In the genomic region with DNA sequence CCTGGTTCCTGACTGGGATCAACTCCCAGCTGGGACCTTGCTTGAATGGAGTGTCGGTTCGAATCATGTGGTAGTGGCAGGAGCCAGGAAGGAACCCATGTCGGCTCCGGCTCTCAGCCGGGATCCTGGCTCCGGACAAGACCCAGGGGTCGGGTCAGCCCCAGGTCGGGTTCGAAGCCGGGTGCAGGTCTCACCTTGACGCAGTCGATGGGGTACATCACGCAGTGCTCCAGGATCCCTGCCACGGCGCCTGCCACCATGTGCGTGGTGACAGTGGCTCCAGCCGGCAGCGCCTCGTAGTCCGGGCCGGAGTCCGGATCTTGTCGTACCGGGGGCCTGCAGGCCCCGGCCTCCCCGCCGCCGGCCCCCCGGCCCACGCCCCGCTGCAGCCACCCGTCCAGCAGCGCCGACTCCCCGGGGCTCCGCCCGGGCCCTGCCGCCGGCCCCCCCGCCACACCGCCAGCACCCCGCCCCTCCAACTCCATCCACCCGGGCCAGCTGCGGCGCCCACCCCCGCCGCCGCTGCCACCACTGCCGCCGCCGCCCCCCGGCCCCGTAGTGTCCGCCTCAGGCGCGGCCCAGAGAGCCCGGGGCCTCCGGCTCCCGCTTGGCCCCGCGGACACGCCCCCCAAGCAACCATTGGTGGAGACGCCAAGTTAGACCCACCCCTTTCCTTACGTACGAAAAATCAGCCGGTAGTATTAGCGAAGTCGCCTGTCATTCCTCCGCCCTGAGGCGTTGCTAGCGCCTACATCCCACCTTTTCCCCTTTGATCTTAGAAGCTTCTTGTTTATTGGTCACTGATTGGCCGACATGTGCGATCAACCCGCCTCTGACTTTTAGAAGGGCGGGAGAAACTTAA, we compare ENCODE assay signal across 7 cellular contexts. TPM values are rescaled to one million over a fixed set of nuclear protein-coding genes. Genes with fewer than 3 reads are reported as not detected.
DNase-seq lines count a peak whose midpoint lies in the region; ATAC-seq and TF ChIP-seq lines count a peak whose summit lies in the region.

A gene with protein sequence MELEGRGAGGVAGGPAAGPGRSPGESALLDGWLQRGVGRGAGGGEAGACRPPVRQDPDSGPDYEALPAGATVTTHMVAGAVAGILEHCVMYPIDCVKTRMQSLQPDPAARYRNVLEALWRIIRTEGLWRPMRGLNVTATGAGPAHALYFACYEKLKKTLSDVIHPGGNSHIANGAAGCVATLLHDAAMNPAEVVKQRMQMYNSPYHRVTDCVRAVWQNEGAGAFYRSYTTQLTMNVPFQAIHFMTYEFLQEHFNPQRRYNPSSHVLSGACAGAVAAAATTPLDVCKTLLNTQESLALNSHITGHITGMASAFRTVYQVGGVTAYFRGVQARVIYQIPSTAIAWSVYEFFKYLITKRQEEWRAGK (minus strand): TSS at position 589 of the 862 bp plus-strand sequence. CDS start 104 bp downstream, at position 485.

- DNase-seq in NCI-H526 (lab: John Stamatoyannopoulos, UW) (peak; percentile 97 to 99), dermis blood vessel endothelial cell (peak; percentile 100), left lung (peak; percentile 95 to 96)
- DNase-seq in activated CD4-positive, alpha-beta T cell treated with anti-CD3 and anti-CD28 coated beads, Interleukin-2, amount 50 U/mL, for 24 hours (ENCODE audit: low read depth in 1 of 2, low spot score in 1 of 2) = peak; percentile 22 to 72
- DNase-seq in stimulated activated CD4-positive, alpha-beta T cell treated with anti-CD3 and anti-CD28 coated beads, Interleukin-2, amount 100 ng/mL, for 48 hours = peak; percentile 81 to 88

- H3K27ac ChIP-seq in left lung = peak within 1 kb of the TSS; percentile 98

- ATAC-seq in GM18867 (IDR thresholded peaks at IDR 0.05; ENCODE audit: unreplicated experiment) (peak; percentile 80), HG03378 (IDR thresholded peaks at IDR 0.05; ENCODE audit: unreplicated experiment) (peak; percentile 88), left lung (peak; percentile 87)

- H3K9me3 ChIP-seq in left lung = no peaks in the 10 kb centered on the region

- H3K4me1 ChIP-seq in left lung = peaks cover 31 to 50% of the 10 kb centered on the region in 2 donors

- no peaks in the 10 kb centered on the region for H3K27me3 ChIP-seq in left lung

- H3K4me3 ChIP-seq in left lung = peak within 1 kb of the TSS; percentile 82 to 91

- intact Hi-C loops in left lung (cut with DNase I) = loop anchor here in 1 of 2 donors (10.0 kb wide), 1 partner anchor 185 kb away; a partner anchor contains a TSS

- TF ChIP-seq CTCF in left lung (IDR thresholded peaks at IDR 0.05) = no peak

- peaks cover 0 to under 1% of the 10 kb centered on the region in 2 donors for H3K36me3 ChIP-seq in left lung

RNA-seq across cellular contexts. Expression of the gene that starts here (rescaled TPM):
- total RNA-seq in dermis blood vessel endothelial cell (6.9 and 15.1 TPM in 2 replicates), left lung (10 to 100 TPM; 32.5 to 55.8 TPM)

Comparison
In these comparisons a context has a peak if more than half of its experiments do, and no peak if none do; other contexts are left out.
1. Peak in every context shown above with its lines: DNase-seq, ATAC-seq, H3K4me3 ChIP-seq and H3K27ac ChIP-seq.
2. DNase-seq: peak in every context shown above with its lines; median percentile 100 in dermis blood vessel endothelial cell; 98 in NCI-H526; 96 in left lung; 84 in stimulated activated CD4-positive, alpha-beta T cell treated with anti-CD3 and anti-CD28 coated beads, Interleukin-2, amount 100 ng/mL, for 48 hours; 47 in activated CD4-positive, alpha-beta T cell treated with anti-CD3 and anti-CD28 coated beads, Interleukin-2, amount 50 U/mL, for 24 hours.